ENCODE assay signal across 8 cellular contexts in the genomic region with DNA sequence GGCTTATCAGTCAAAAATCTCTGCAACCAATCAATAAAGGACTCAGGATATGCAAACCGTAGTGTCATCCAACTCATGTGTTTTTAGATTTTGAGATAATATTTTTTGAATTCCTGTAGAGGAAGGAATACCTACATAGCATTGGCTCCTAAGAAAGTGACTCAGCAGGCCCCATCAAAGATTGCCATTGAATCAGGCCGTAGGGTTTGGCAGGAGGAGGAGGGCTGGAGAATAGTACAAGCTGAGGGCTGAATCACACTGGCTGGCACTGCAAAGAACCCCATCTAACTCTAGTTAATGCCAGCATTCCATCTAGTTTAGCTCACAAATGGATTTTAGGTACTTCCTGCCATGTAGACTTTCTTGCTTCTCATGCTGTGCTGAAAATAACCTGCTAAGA. TPM values are rescaled to one million over a fixed set of nuclear protein-coding genes. Genes with fewer than 3 reads are reported as not detected.
A peak's percentile ranks its signal among the peaks of the same experiment; 100 is the strongest.
DNase-seq lines count a peak whose midpoint lies in the region; ATAC-seq and TF ChIP-seq lines count a peak whose summit lies in the region.
"Not testable (repeated sequence)": the region's sequence is repeated elsewhere in the genome, so short reads cannot be mapped to it uniquely, and the experiment has no call there.
"Had no signal": no experiment of that assay in that cellular context is flagged by ENCODE, and none has a peak within 500 bp of the region (broad histone marks: within the 10 kb centered on the region; RNA-seq: fewer than 3 reads in every experiment).

No MANE protein-coding gene starts in this region.

- DNase-seq in Caki2 (ENCODE audit: low read depth) (peak; percentile 9), H4 (ENCODE audit: low spot score) (peak; percentile 36), PC-3 (peak; percentile 86), amniotic epithelial cell (ENCODE audit: low read depth) (peak; percentile 34), epithelial cell of esophagus (ENCODE audit: low read depth) (peak; percentile 74), iris pigment epithelial cell (ENCODE audit: low read depth) (peak; percentile 16), trophoblast cell (peak; percentile 48 to 65)

- H3K14ac ChIP-seq in trophoblast cell (ENCODE audit: low read length), result not testable (repeated sequence)

- intact Hi-C loops in PC-3 (cut with micrococcal nuclease), result not testable (repeated sequence)

- not testable (repeated sequence) for H3K36me3 ChIP-seq in PC-3 (ENCODE audit: low read depth, low read length); trophoblast cell (ENCODE audit: control insufficient read depth in 1 of 2, insufficient read depth in 2 of 2, low read length in 2 of 2)

- H3K4ac ChIP-seq in trophoblast cell (ENCODE audit: low read depth, low read length), result not testable (repeated sequence)

- H3K9me2 ChIP-seq in PC-3 (replicated peaks; ENCODE audit: low read length), result not testable (repeated sequence)

- not testable (repeated sequence) for H3K27me3 ChIP-seq in PC-3 (ENCODE audit: low read length); trophoblast cell (ENCODE audit: insufficient read depth, low read length)

- H3K79me2 ChIP-seq in PC-3 (ENCODE audit: low read length); trophoblast cell (ENCODE audit: control insufficient read depth, insufficient read depth, low read length, poor library complexity): not testable (repeated sequence)

- CTCF ChIA-PET in PC-3 (lab: Charles Lee), result not testable (repeated sequence)

- not testable (repeated sequence) for H3K4me3 ChIP-seq in PC-3 (ENCODE audit: low read length); epithelial cell of esophagus (ENCODE audit: low read length); trophoblast cell (ENCODE audit: low read depth, low read length)

- in situ Hi-C loops in Caki2 (cut with HindIII; ENCODE audit: low pct_unique_long_range_greater_than_20kb, low sequenced_read_pairs), result not testable (repeated sequence)

- peak; percentile 99 for ATAC-seq in PC-3

- WGBS in trophoblast cell (ENCODE audit: extremely low coverage, insufficient coverage, insufficient read length), result no CpG with 5 or more reads among the region's 2 CpGs

- not testable (repeated sequence) for H3K23ac ChIP-seq in trophoblast cell (ENCODE audit: low read length)

- not testable (repeated sequence) for H2BK12ac ChIP-seq in trophoblast cell (ENCODE audit: low read length)

- H4K8ac ChIP-seq in trophoblast cell (ENCODE audit: low read depth, low read length), result not testable (repeated sequence)

- H3K79me1 ChIP-seq in trophoblast cell (ENCODE audit: low read length), result not testable (repeated sequence)

- H3K18ac ChIP-seq in trophoblast cell (ENCODE audit: low read length), result not testable (repeated sequence)

- not testable (repeated sequence) for H3K4me2 ChIP-seq in PC-3 (ENCODE audit: low read length); trophoblast cell (ENCODE audit: low read length)

- not testable (repeated sequence) for H2BK5ac ChIP-seq in trophoblast cell (ENCODE audit: low read depth, low read length, poor library complexity)

- H4K91ac ChIP-seq in trophoblast cell (ENCODE audit: low read depth, low read length), result not testable (repeated sequence)

- H2AK5ac ChIP-seq in trophoblast cell (ENCODE audit: low read length), result not testable (repeated sequence)

- H3K4me1 ChIP-seq in PC-3 (ENCODE audit: insufficient read depth, low read length); trophoblast cell (ENCODE audit: control insufficient read depth in 1 of 2, insufficient read depth in 2 of 2, low read length in 2 of 2): not testable (repeated sequence)

- not testable (repeated sequence) for H3K9me3 ChIP-seq in PC-3 (ENCODE audit: low read length); trophoblast cell (ENCODE audit: insufficient read depth, low read depth, low read length)

- not testable (repeated sequence) for H4K20me1 ChIP-seq in PC-3 (ENCODE audit: low read length)

- POLR2A ChIA-PET in PC-3 (lab: Charles Lee; ENCODE audit: unreplicated experiment), result not testable (repeated sequence)

- TF ChIP-seq CTCF in PC-3 (conservative IDR thresholded peaks at IDR 0.05; ENCODE audit: low read depth, low read length); epithelial cell of esophagus (IDR thresholded peaks at IDR 0.05; ENCODE audit: insufficient read depth, low read depth, low read length, missing control alignments): not testable (repeated sequence)

- H3F3A ChIP-seq in PC-3 (ENCODE audit: low read length, unreplicated experiment), result not testable (repeated sequence)

- not testable (repeated sequence) for BruUV-seq in PC-3 (replicated peaks; lab: Mats Ljungman, UMichigan)

- H3K9ac ChIP-seq in PC-3 (ENCODE audit: low read length); trophoblast cell (ENCODE audit: low read length): not testable (repeated sequence)

- H3K27ac ChIP-seq in PC-3 (ENCODE audit: low read length), result peak overlapping the region; percentile 56
- H3K27ac ChIP-seq in trophoblast cell (ENCODE audit: low read depth, low read length), result not testable (repeated sequence)

- not testable (repeated sequence) for H2AFZ ChIP-seq in PC-3 (ENCODE audit: low read length); trophoblast cell (ENCODE audit: insufficient read depth, low read length, poor library complexity)

- not testable (repeated sequence) for H4K12ac ChIP-seq in trophoblast cell (ENCODE audit: low read depth, low read length)

- H2BK120ac ChIP-seq in trophoblast cell (ENCODE audit: insufficient read depth, low read length, poor library complexity), result not testable (repeated sequence)

RNA-seq across cellular contexts. Expression of a gene that starts 50.4 kb away (rescaled TPM):
- not detected in 2 replicates for total RNA-seq in Caki2 (2014; rRNA removed; shearing (Covaris generic); ENCODE audit: low replicate concordance)
- total RNA-seq in H4 (2014; rRNA removed; shearing (Covaris generic)), result 0.25 and 1.0 TPM in 2 replicates
- total RNA-seq in PC-3 (2014; rRNA removed), result 0.26 and 0.52 TPM in 2 replicates
- 0.10 and 0.11 TPM in 2 replicates for polyA plus RNA-seq in trophoblast cell (2013)
- total RNA-seq: SJCRH30 had no signal

Comparison
In these comparisons a context has a peak if more than half of its experiments do, and no peak if none do; other contexts are left out.
1. DNase-seq: peak in every context shown above with its lines; median percentile 86 in PC-3; 74 in epithelial cell of esophagus; 56 in trophoblast cell; 36 in H4; 34 in amniotic epithelial cell; 16 in iris pigment epithelial cell; 9 in Caki2.